ENCODE assay signal across 18 cellular contexts in genomic region chr17:76437467-76438402, GRCh38. TPM values are rescaled to one million over a fixed set of nuclear protein-coding genes. Genes with fewer than 3 reads are reported as not detected.
"Had no signal": no experiment of that assay in that cellular context is flagged by ENCODE, and none has a peak within 500 bp of the region (broad histone marks: within the 10 kb centered on the region; RNA-seq: fewer than 3 reads in every experiment).

No MANE protein-coding gene starts in this region.

- H3K4me3 ChIP-seq: ascending aorta, colonic mucosa, gastrocnemius medialis, left ventricle myocardium inferior, testis had no signal

- H3K27me3 Mint-ChIP-seq: stimulated activated naive CD8-positive, alpha-beta T cell treated with anti-CD3 and anti-CD28 coated beads, Interleukin-15, Interleukin-2, amounts not matched to agents 100 ng/mL and 50 ng/mL, for 24 hours had no signal

- H3K9me3 Mint-ChIP-seq: activated T-helper 1 cell treated with anti-CD3 and anti-CD28 coated beads, Interleukin-12 subunit alpha, Interleukin-12 subunit beta, Interleukin-2, Interleukin-4 antibody, amounts not matched to agents 30 ng/mL and 10 ng/mL and 1 ng/mL, durations not matched to agents 14 hours and 24 hours and 36 hours; nephron progenitor cell; stimulated activated naive CD8-positive, alpha-beta T cell treated with anti-CD3 and anti-CD28 coated beads, Interleukin-15, Interleukin-2, amounts not matched to agents 100 ng/mL and 50 ng/mL, for 24 hours; WTC11 had no signal

- H3K27me3 ChIP-seq: ascending aorta, colonic mucosa, gastrocnemius medialis, testis had no signal

- H3K36me3 ChIP-seq: ascending aorta, colonic mucosa, gastrocnemius medialis, left ventricle myocardium inferior had no signal

- H3K4me3 Mint-ChIP-seq: activated T-helper 1 cell treated with anti-CD3 and anti-CD28 coated beads, Interleukin-12 subunit alpha, Interleukin-12 subunit beta, Interleukin-2, Interleukin-4 antibody, amounts not matched to agents 30 ng/mL and 10 ng/mL and 1 ng/mL, durations not matched to agents 14 hours and 24 hours and 36 hours; nephron progenitor cell; stimulated activated naive CD8-positive, alpha-beta T cell treated with anti-CD3 and anti-CD28 coated beads, Interleukin-15, Interleukin-2, amounts not matched to agents 100 ng/mL and 50 ng/mL, for 24 hours; WTC11 had no signal

- H3K27ac Mint-ChIP-seq: activated T-helper 1 cell treated with anti-CD3 and anti-CD28 coated beads, Interleukin-12 subunit alpha, Interleukin-12 subunit beta, Interleukin-2, Interleukin-4 antibody, amounts not matched to agents 30 ng/mL and 10 ng/mL and 1 ng/mL, durations not matched to agents 14 hours and 24 hours and 36 hours; nephron progenitor cell; stimulated activated naive CD8-positive, alpha-beta T cell treated with anti-CD3 and anti-CD28 coated beads, Interleukin-15, Interleukin-2, amounts not matched to agents 100 ng/mL and 50 ng/mL, for 24 hours had no signal

- H3K36me3 Mint-ChIP-seq: WTC11 had no signal

- DNase-seq: activated CD4-positive, alpha-beta T cell treated with anti-CD3 and anti-CD28 coated beads for 48 hours; activated naive CD4-positive, alpha-beta T cell; colonic mucosa; gastrocnemius medialis; islet precursor cell; left ventricle myocardium inferior; mesendoderm; nephron progenitor cell; stimulated activated CD4-positive, alpha-beta T cell treated with anti-CD3 and anti-CD28 coated beads, Interleukin-4, amount 100 ng/mL, for 1 hour; testis had no signal

- ATAC-seq: gastrocnemius medialis, WTC11 had no signal

RNA-seq across cellular contexts. Expression of gene AANAT, which starts 29.7 kb away (rescaled TPM):
- total RNA-seq: activated T-helper 1 cell treated with anti-CD3 and anti-CD28 coated beads, Interleukin-12 subunit alpha, Interleukin-12 subunit beta, Interleukin-2, Interleukin-4 antibody, amounts not matched to agents 30 ng/mL and 10 ng/mL and 1 ng/mL, durations not matched to agents 14 hours and 24 hours and 36 hours; ascending aorta; colonic mucosa; endothelial cell of umbilical vein; fibroblast of lung; gastrocnemius medialis; left ventricle myocardium inferior; osteocyte; ureter had no signal
